13 cellular contexts compared by ENCODE assay signal in genomic region chr1:212968385-212968863, GRCh38. TPM values are rescaled to one million over a fixed set of nuclear protein-coding genes. Genes with fewer than 3 reads are reported as not detected.
DNase-seq lines count a peak whose midpoint lies in the region; ATAC-seq, FAIRE-seq and TF ChIP-seq lines count a peak whose summit lies in the region.
"Had no signal": no experiment of that assay in that cellular context is flagged by ENCODE, and none has a peak within 500 bp of the region (broad histone marks: within the 10 kb centered on the region; RNA-seq: fewer than 3 reads in every experiment).

No MANE protein-coding gene starts in this region.

- peak; percentile 46 for ATAC-seq in stimulated activated naive CD8-positive, alpha-beta T cell treated with anti-CD3 and anti-CD28 coated beads, Interleukin-15, Interleukin-2, amounts not matched to agents 100 U/mL and 50 U/mL, for 24 hours
- ATAC-seq in stimulated activated naive CD8-positive, alpha-beta T cell treated with anti-CD3 and anti-CD28 coated beads, Interleukin-15, amount 100 ng/mL, for 72 hours, result no peak
- ATAC-seq in HG03354 (IDR thresholded peaks at IDR 0.05; ENCODE audit: poor library complexity, severe bottlenecking, unreplicated experiment) (peak; percentile 50), GM12878 (peak; percentile 83), GM19324 (IDR thresholded peaks at IDR 0.05; ENCODE audit: low FRiP score, unreplicated experiment) (no peak)

- intact Hi-C loops in GM12878 (cut with micrococcal nuclease; ENCODE audit: unreplicated experiment), result loop anchor here (1.0 kb wide), 1 partner anchor 11 kb away; no protein-coding TSS in a partner anchor
- intact Hi-C loops in uterus (cut with DNase I; ENCODE audit: low total_unique reads), result no loop called here

- RAD21 ChIA-PET in GM12878 (lab: Charles Lee; ENCODE audit: unreplicated experiment), result interaction anchor here (1.3 kb wide), 1 partner anchor 9 kb away, joined by 3 read pairs; no protein-coding TSS in a partner anchor

- peaks cover 44% of the 10 kb centered on the region for H3K27me3 Mint-ChIP-seq in stimulated activated naive CD8-positive, alpha-beta T cell treated with anti-CD3 and anti-CD28 coated beads, Interleukin-15, amount 100 ng/mL, for 72 hours

- H3K36me3 ChIP-seq in GM12878 (ENCODE audit: control insufficient read depth in 2 of 2, insufficient read depth in 2 of 2, low read length in 1 of 2) (peaks cover 12 to 28% of the 10 kb centered on the region in 2 experiments), uterus (no peaks in the 10 kb centered on the region)
- H3K36me3 ChIP-seq: thoracic aorta had no signal

- H3K27ac ChIP-seq in GM12878 (ENCODE audit: control insufficient read depth, insufficient read depth) (peak overlapping the region; percentile 60), uterus (no peak overlapping the region)
- H3K27ac ChIP-seq: thoracic aorta had no signal

- CTCF ChIA-PET in GM12878 (lab: Yijun Ruan, JAX), result interaction anchor here (0.9 to 6.2 kb wide), 16 partner anchors 10 to 219 kb away, joined by 3 to 61 read pairs (median 6); no protein-coding TSS in a partner anchor

- TF ChIP-seq POLR2A in GM12878 (IDR thresholded peaks at IDR 0.05; ENCODE audit: low read depth, low read length), result no peak
- no peak for TF ChIP-seq POLR2A in uterus (IDR thresholded peaks at IDR 0.05)

- no peak for TF ChIP-seq RAD21 in GM12878 (IDR thresholded peaks at IDR 0.05; ENCODE audit: insufficient read depth, low read depth, low read length)

- peaks cover 18% of the 10 kb centered on the region for H3K4me1 ChIP-seq in GM12878 (ENCODE audit: control insufficient read depth, insufficient read depth, low read length)
- no peaks in the 10 kb centered on the region for H3K4me1 ChIP-seq in uterus

- POLR2A ChIA-PET in GM12878 (lab: Charles Lee), result interaction anchor here (0.9 to 6.9 kb wide), 3 partner anchors 10 to 44 kb away, joined by 3 to 38 read pairs (median 3); no protein-coding TSS in a partner anchor

- DNase-seq in stimulated activated naive CD8-positive, alpha-beta T cell treated with anti-CD3 and anti-CD28 coated beads, Interleukin-15, Interleukin-2, amounts not matched to agents 100 U/mL and 50 U/mL, for 24 hours, result no peak
- DNase-seq in stimulated activated naive CD8-positive, alpha-beta T cell treated with anti-CD3 and anti-CD28 coated beads, Interleukin-15, amount 100 ng/mL, for 72 hours, result no peak
- no peak for DNase-seq in GM12878 (ENCODE audit: low read depth, low spot score)
- DNase-seq in iPS-NIHi7 (ENCODE audit: extremely low spot score), result no peak
- no peak for DNase-seq in uterus
- DNase-seq in COLO829 (ENCODE audit: low spot score), result no peak
- DNase-seq: activated T-cell treated with anti-CD3 and anti-CD28 coated beads, Interleukin-2, amount 50 U/mL, for 24 hours; DMS153; SHP77 treated with DMSO at 0.1 percent for 48 hours had no signal

- no peaks in the 10 kb centered on the region for H3K9me3 Mint-ChIP-seq in stimulated activated naive CD8-positive, alpha-beta T cell treated with anti-CD3 and anti-CD28 coated beads, Interleukin-15, amount 100 ng/mL, for 72 hours
- H3K9me3 Mint-ChIP-seq: activated T-cell treated with anti-CD3 and anti-CD28 coated beads, Interleukin-2, amount 50 U/mL, for 24 hours had no signal

- H3K4me3 Mint-ChIP-seq in stimulated activated naive CD8-positive, alpha-beta T cell treated with anti-CD3 and anti-CD28 coated beads, Interleukin-15, amount 100 ng/mL, for 72 hours, result no peak overlapping the region
- H3K4me3 Mint-ChIP-seq: activated T-cell treated with anti-CD3 and anti-CD28 coated beads, Interleukin-2, amount 50 U/mL, for 24 hours had no signal

- H3K4me3 ChIP-seq in GM12878 (no peak overlapping the region), uterus (no peak overlapping the region)
- H3K4me3 ChIP-seq: thoracic aorta had no signal

- SMC1A ChIA-PET in GM12878 (lab: Charles Lee; ENCODE audit: uncharacterized antibody, unreplicated experiment), result interaction anchor here (0.7 to 5.0 kb wide), 18 partner anchors 9 to 303 kb away, joined by 3 to 39 read pairs (median 4); no protein-coding TSS in a partner anchor

- WGBS in GM12878 (ENCODE audit: insufficient coverage, insufficient replicate concordance, low lambda C conversion rate, missing lambda C conversion rate), result 66% methylated on average over 3 of the region's 3 CpGs

- in situ Hi-C loops in GM12878 (cut with MboI), result no loop called here

- H4K20me1 ChIP-seq in GM12878 (ENCODE audit: control insufficient read depth, insufficient read depth), result no peaks in the 10 kb centered on the region

- no peak overlapping the region for H3K27ac Mint-ChIP-seq in stimulated activated naive CD8-positive, alpha-beta T cell treated with anti-CD3 and anti-CD28 coated beads, Interleukin-15, amount 100 ng/mL, for 72 hours
- H3K27ac Mint-ChIP-seq: activated T-cell treated with anti-CD3 and anti-CD28 coated beads, Interleukin-2, amount 50 U/mL, for 24 hours had no signal

- H3K9me3 ChIP-seq in GM12878 (replicated peaks; ENCODE audit: control insufficient read depth, insufficient read depth, low read length), result no peaks in the 10 kb centered on the region
- H3K9me3 ChIP-seq in uterus, result no peaks in the 10 kb centered on the region
- H3K9me3 ChIP-seq: thoracic aorta had no signal

- no peaks in the 10 kb centered on the region for H3K27me3 ChIP-seq in GM12878 (replicated peaks in 1 of 2; ENCODE audit: control insufficient read depth in 2 of 2, insufficient read depth in 2 of 2, low read length in 1 of 2)
- no peaks in the 10 kb centered on the region for H3K27me3 ChIP-seq in uterus

- no peak for FAIRE-seq in GM12878 (lab: Jason Lieb, UNC)
- FAIRE-seq: astrocyte had no signal

- no peak overlapping the region for H3K9ac ChIP-seq in GM12878 (ENCODE audit: control insufficient read depth, insufficient read depth, low read length)

- peak overlapping the region; percentile 40; the same call in 1 of the 2 replicates for H3K4me2 ChIP-seq in GM12878 (ENCODE audit: control insufficient read depth, insufficient read depth)

- H3K79me2 ChIP-seq in GM12878 (ENCODE audit: control insufficient read depth, insufficient read depth, low read length), result no peaks in the 10 kb centered on the region

- TF ChIP-seq EP300 in GM12878 (IDR thresholded peaks at IDR 0.05; ENCODE audit: borderline replicate concordance in 1 of 2, control insufficient read depth in 1 of 2, low read depth in 2 of 2, low read length in 2 of 2), result no peak

- BruUV-seq in GM12878 (replicated peaks; lab: Mats Ljungman, UMichigan), result TSS peak; percentile 14

- no peak for TF ChIP-seq CTCF in GM12878 (IDR thresholded peaks at IDR 0.05 in 2 of 3, conservative IDR thresholded peaks at IDR 0.05 in 1 of 3; ENCODE audit: control insufficient read depth in 2 of 3, extremely low read depth in 1 of 3, insufficient read depth in 1 of 3, low read depth in 3 of 3, low read length in 3 of 3)
- TF ChIP-seq CTCF in uterus (IDR thresholded peaks at IDR 0.05), result no peak

- no peak overlapping the region for H2AFZ ChIP-seq in GM12878 (ENCODE audit: control insufficient read depth, low read depth, low read length)

- peaks cover 11% of the 10 kb centered on the region for H3K4me1 Mint-ChIP-seq in stimulated activated naive CD8-positive, alpha-beta T cell treated with anti-CD3 and anti-CD28 coated beads, Interleukin-15, amount 100 ng/mL, for 72 hours

RNA-seq across cellular contexts. Expression of gene VASH2, which starts 18.1 kb away (rescaled TPM):
- 253 and 276 TPM in 2 replicates for total RNA-seq in GM12878 (2013; cell fraction: nucleolus; rRNA removed)
- total RNA-seq in GM12878 (2014; rRNA removed), result 16.4 and 18.7 TPM in 2 replicates
- 19.6 and 20.6 TPM in 2 replicates for total RNA-seq in GM12878 (2014; rRNA removed; fragmentation: Illumina TruSeq; extraction: Trizol)
- 29.2 and 29.7 TPM in 2 replicates for total RNA-seq in GM12878 (2021)
- polyA plus RNA-seq in GM12878 (2011; ENCODE audit: low read depth), result 5.9 TPM
- 29.4 and 35.7 TPM in 2 replicates for polyA plus RNA-seq in GM12878 (2011; rRNA removed)
- polyA plus RNA-seq in GM12878 (2011; cell fraction: cytosol; rRNA removed), result 17.6 and 21.4 TPM in 2 replicates
- 41.2 and 43.5 TPM in 2 replicates for polyA plus RNA-seq in GM12878 (2011; cell fraction: nucleus; rRNA removed)
- polyA plus RNA-seq in GM12878 (2012), result 11.7 and 14.9 TPM in 2 replicates
- 25.9 and 35.2 TPM in 2 replicates for polyA plus RNA-seq in GM12878 (2014; fragmentation: Illumina TruSeq; extraction: Trizol)
- 1 to 10 TPM; 5.4 to 6.5 TPM for polyA plus RNA-seq in GM12878 (2014; fragmentation: Nextera tagmentation; extraction: Ambion mirVana)
- 23.8 and 25.1 TPM in 2 replicates for polyA plus RNA-seq in GM12878 (2014; rRNA removed)
- polyA plus RNA-seq in GM12878 (2016; fragmentation: Nextera tagmentation; extraction: Ambion mirVana), result 10 to 100 TPM; 17.2 to 25.5 TPM
- 41.6 and 44.3 TPM in 2 replicates for polyA minus RNA-seq in GM12878 (2011; rRNA and poly(A)+ RNA removed)
- 10.4 and 15.6 TPM in 2 replicates for polyA minus RNA-seq in GM12878 (2011; cell fraction: cytosol; rRNA and poly(A)+ RNA removed)
- polyA minus RNA-seq in GM12878 (2011; cell fraction: nucleus; rRNA and poly(A)+ RNA removed), result 21.4 and 39.5 TPM in 2 replicates
- 10 to 100 TPM in 1 of 4 donors, 1 to 10 TPM in 1, under 1 TPM in 2; under 0.01 to 17.2 (median 1.1) TPM for total RNA-seq in uterus

RNA-seq across cellular contexts. Expression of gene ANGEL2, which starts 47.2 kb away (rescaled TPM):
- 158 and 182 TPM in 2 replicates for total RNA-seq in GM12878 (2013; cell fraction: nucleolus; rRNA removed)
- 53.2 and 53.9 TPM in 2 replicates for total RNA-seq in GM12878 (2014; rRNA removed)
- 37.0 and 38.7 TPM in 2 replicates for total RNA-seq in GM12878 (2014; rRNA removed; fragmentation: Illumina TruSeq; extraction: Trizol)
- 27.7 and 30.0 TPM in 2 replicates for total RNA-seq in GM12878 (2021)
- polyA plus RNA-seq in GM12878 (2011; ENCODE audit: low read depth), result 21.7 TPM
- polyA plus RNA-seq in GM12878 (2011; rRNA removed), result 31.3 and 41.4 TPM in 2 replicates
- polyA plus RNA-seq in GM12878 (2011; cell fraction: cytosol; rRNA removed), result 14.9 and 16.3 TPM in 2 replicates
- polyA plus RNA-seq in GM12878 (2011; cell fraction: nucleus; rRNA removed), result 29.5 and 30.7 TPM in 2 replicates
- 17.5 and 19.7 TPM in 2 replicates for polyA plus RNA-seq in GM12878 (2012)
- 25.0 and 29.8 TPM in 2 replicates for polyA plus RNA-seq in GM12878 (2014; fragmentation: Illumina TruSeq; extraction: Trizol)
- polyA plus RNA-seq in GM12878 (2014; fragmentation: Nextera tagmentation; extraction: Ambion mirVana), result 10 to 100 TPM in 1 of 2 experiments, 1 to 10 TPM in 1; 6.3 to 13.6 TPM
- polyA plus RNA-seq in GM12878 (2014; rRNA removed), result 28.0 and 33.2 TPM in 2 replicates
- polyA plus RNA-seq in GM12878 (2016; fragmentation: Nextera tagmentation; extraction: Ambion mirVana), result 10 to 100 TPM; 29.9 to 31.9 TPM
- 35.1 and 39.8 TPM in 2 replicates for polyA minus RNA-seq in GM12878 (2011; rRNA and poly(A)+ RNA removed)
- 17.1 and 18.2 TPM in 2 replicates for polyA minus RNA-seq in GM12878 (2011; cell fraction: cytosol; rRNA and poly(A)+ RNA removed)
- polyA minus RNA-seq in GM12878 (2011; cell fraction: nucleus; rRNA and poly(A)+ RNA removed), result 32.4 and 42.4 TPM in 2 replicates
- total RNA-seq in uterus, result 10 to 100 TPM; 37.1 to 79.9 (median 59.4) TPM

Comparison
In these comparisons a context has a peak if more than half of its experiments do, and no peak if none do; other contexts are left out.
1. ATAC-seq: peak in stimulated activated naive CD8-positive, alpha-beta T cell treated with anti-CD3 and anti-CD28 coated beads, Interleukin-15, Interleukin-2, amounts not matched to agents 100 U/mL and 50 U/mL, for 24 hours (single experiment), HG03354 (single experiment) and GM12878 (single experiment); none in stimulated activated naive CD8-positive, alpha-beta T cell treated with anti-CD3 and anti-CD28 coated beads, Interleukin-15, amount 100 ng/mL, for 72 hours (single experiment) and GM19324 (single experiment).